Comparison of ENCODE assay signal across 14 cellular contexts in genomic region chr3:101519685-101520365, GRCh38. TPM values are rescaled to one million over a fixed set of nuclear protein-coding genes. Genes with fewer than 3 reads are reported as not detected.
A peak's percentile ranks its signal among the peaks of the same experiment; 100 is the strongest.
DNase-seq lines count a peak whose midpoint lies in the region; ATAC-seq and TF ChIP-seq lines count a peak whose summit lies in the region.
"Had no signal": no experiment of that assay in that cellular context is flagged by ENCODE, and none has a peak within 500 bp of the region (broad histone marks: within the 10 kb centered on the region; RNA-seq: fewer than 3 reads in every experiment).

No MANE protein-coding gene starts in this region.

- POLR2A ChIA-PET in CD8-positive, alpha-beta T cell (lab: Charles Lee), result interaction anchor here (0.6 to 2.2 kb wide), 7 partner anchors 12 to 167 kb away, joined by 3 to 19 read pairs (median 5); partner anchors contain the start of genes PCNP, RPL24 and TRMT10C

- H3K27me3 Mint-ChIP-seq in CD8-positive, alpha-beta T cell (ENCODE audit: low read depth), result no peaks in the 10 kb centered on the region
- no peaks in the 10 kb centered on the region for H3K27me3 Mint-ChIP-seq in activated naive CD8-positive, alpha-beta T cell
- H3K27me3 Mint-ChIP-seq in nephron progenitor cell (ENCODE audit: low read depth, poor library complexity), result peaks cover 36% of the 10 kb centered on the region

- no peaks in the 10 kb centered on the region for H3K9me3 Mint-ChIP-seq in CD8-positive, alpha-beta T cell
- no peaks in the 10 kb centered on the region for H3K9me3 Mint-ChIP-seq in activated naive CD8-positive, alpha-beta T cell (ENCODE audit: low read depth)
- no peaks in the 10 kb centered on the region for H3K9me3 Mint-ChIP-seq in nephron progenitor cell

- intact Hi-C loops in CD8-positive, alpha-beta T cell (cut with DNase I, micrococcal nuclease), result loop anchor here in 1 of 2 experiments (5.0 kb wide), 1 partner anchor 167 kb away; the partner anchor contains the start of gene RPL24
- intact Hi-C loops in left lung (cut with DNase I), result no loop called here

- peaks cover 47% of the 10 kb centered on the region for H3K4me1 ChIP-seq in CD8-positive, alpha-beta T cell (ENCODE audit: insufficient read depth, low read length)
- H3K4me1 ChIP-seq in left lung, result peaks cover 0 to 10% of the 10 kb centered on the region in 2 donors
- H3K4me1 ChIP-seq: tibial artery had no signal

- H3K9me3 ChIP-seq in CD8-positive, alpha-beta T cell (ENCODE audit: low read length), result no peaks in the 10 kb centered on the region
- no peaks in the 10 kb centered on the region for H3K9me3 ChIP-seq in left lung
- H3K9me3 ChIP-seq: tibial artery had no signal

- no peaks in the 10 kb centered on the region for H3K36me3 Mint-ChIP-seq in CD8-positive, alpha-beta T cell
- peaks cover 4% of the 10 kb centered on the region for H3K36me3 Mint-ChIP-seq in activated naive CD8-positive, alpha-beta T cell
- H3K36me3 Mint-ChIP-seq in nephron progenitor cell (ENCODE audit: low read depth), result no peaks in the 10 kb centered on the region

- peak overlapping the region; percentile 15 for H3K4me3 Mint-ChIP-seq in CD8-positive, alpha-beta T cell
- peak overlapping the region; percentile 21 for H3K4me3 Mint-ChIP-seq in activated naive CD8-positive, alpha-beta T cell
- H3K4me3 Mint-ChIP-seq in nephron progenitor cell, result no peak overlapping the region

- H3K4me3 ChIP-seq in CD8-positive, alpha-beta T cell (ENCODE audit: low read depth, low read length), result no peak overlapping the region
- no peak overlapping the region for H3K4me3 ChIP-seq in left lung
- H3K4me3 ChIP-seq: tibial artery had no signal

- H3K27me3 ChIP-seq in CD8-positive, alpha-beta T cell (ENCODE audit: insufficient read depth, low read length), result no peaks in the 10 kb centered on the region
- H3K27me3 ChIP-seq in left lung, result peaks cover 0 to 8% of the 10 kb centered on the region in 2 donors

- H3K36me3 ChIP-seq in CD8-positive, alpha-beta T cell (ENCODE audit: insufficient read depth, low read length), result no peaks in the 10 kb centered on the region
- H3K36me3 ChIP-seq in left lung, result no peaks in the 10 kb centered on the region
- H3K36me3 ChIP-seq: tibial artery had no signal

- no peak for TF ChIP-seq CTCF in CD8-positive, alpha-beta T cell (IDR thresholded peaks at IDR 0.05)
- TF ChIP-seq CTCF in left lung (IDR thresholded peaks at IDR 0.05), result no peak
- no peak for TF ChIP-seq CTCF in nephron progenitor cell (IDR thresholded peaks at IDR 0.05)

- no peak for ATAC-seq in CD8-positive, alpha-beta T cell
- ATAC-seq in left lung (peak; percentile 57), GM21515 (IDR thresholded peaks at IDR 0.05; ENCODE audit: unreplicated experiment) (no peak), GM21447 (IDR thresholded peaks at IDR 0.05; ENCODE audit: unreplicated experiment) (no peak)
- ATAC-seq: left colon had no signal

- no peak overlapping the region for H3K27ac ChIP-seq in CD8-positive, alpha-beta T cell (ENCODE audit: low read depth, low read length)
- H3K27ac ChIP-seq in left lung, result no peak overlapping the region
- H3K27ac ChIP-seq: tibial artery had no signal

- peaks cover 52% of the 10 kb centered on the region for H3K4me1 Mint-ChIP-seq in CD8-positive, alpha-beta T cell (ENCODE audit: low read depth)
- peaks cover 56% of the 10 kb centered on the region for H3K4me1 Mint-ChIP-seq in activated naive CD8-positive, alpha-beta T cell (ENCODE audit: low read depth)
- no peaks in the 10 kb centered on the region for H3K4me1 Mint-ChIP-seq in nephron progenitor cell

- DNase-seq in CD8-positive, alpha-beta T cell, result no peak
- DNase-seq in ELR (ENCODE audit: low read depth) (peak; percentile 6), left lung (no peak), nephron progenitor cell (no peak)
- DNase-seq: C1 segment of cervical spinal cord, caudate nucleus, EL, left colon, NCI-H1694, NCI-H524, tibial artery had no signal

- H3K27ac Mint-ChIP-seq in CD8-positive, alpha-beta T cell, result peak overlapping the region; percentile 97
- peak overlapping the region; percentile 94 for H3K27ac Mint-ChIP-seq in activated naive CD8-positive, alpha-beta T cell
- H3K27ac Mint-ChIP-seq in nephron progenitor cell, result no peak overlapping the region

- CTCF ChIA-PET in CD8-positive, alpha-beta T cell (lab: Charles Lee), result no interaction called here

RNA-seq across cellular contexts. Expression of gene SENP7, which starts 6.8 kb away (rescaled TPM):
- total RNA-seq in CD8-positive, alpha-beta T cell, result 10 to 100 TPM; 28.3 to 29.1 TPM
- 10 to 100 TPM; 13.2 to 15.8 TPM for total RNA-seq in left lung

RNA-seq across cellular contexts. Expression of gene TRMT10C, which starts 41.8 kb away (rescaled TPM):
- 10 to 100 TPM; 41.5 to 44.0 TPM for total RNA-seq in CD8-positive, alpha-beta T cell
- total RNA-seq in left lung, result 10 to 100 TPM; 12.3 to 18.2 TPM

RNA-seq across cellular contexts. Expression of gene PCNP, which starts 54.2 kb away (rescaled TPM):
- total RNA-seq in CD8-positive, alpha-beta T cell, result 100 to 1,000 TPM; 175 to 189 TPM
- total RNA-seq in left lung, result 100 to 1,000 TPM; 137 to 142 TPM
